ENCODE assay signal across 8 cellular contexts in genomic region chr2:202831241-202831997, GRCh38. TPM values are rescaled to one million over a fixed set of nuclear protein-coding genes. Genes with fewer than 3 reads are reported as not detected.
DNase-seq lines count a peak whose midpoint lies in the region; TF ChIP-seq lines count a peak whose summit lies in the region.

No MANE protein-coding gene starts in this region.

- no peak overlapping the region for H2AFZ ChIP-seq in mesenchymal stem cell (ENCODE audit: low read depth, low read length)

- H3K27ac ChIP-seq in BLaER1 treated with 17β-estradiol and CSF1 and Interleukin-3, amounts not matched to agents 10 nM and 100 nM = no peak overlapping the region
- H3K27ac ChIP-seq in mesenchymal stem cell (ENCODE audit: low read length, poor library complexity, severe bottlenecking) (no peak overlapping the region), tibial artery (no peak overlapping the region)

- 0 out of 22 replicates have a peak overlapping the region, but pooled peaks of 1 of the 11 experiments have one; percentile 8 for H3K9ac ChIP-seq in BLaER1 treated with 17β-estradiol and CSF1 and Interleukin-3, amounts not matched to agents 10 nM and 100 nM
- no peak overlapping the region for H3K9ac ChIP-seq in mesenchymal stem cell (ENCODE audit: low read length)

- no peak overlapping the region for H2AK5ac ChIP-seq in mesenchymal stem cell (ENCODE audit: low read length, severe bottlenecking)

- H2BK15ac ChIP-seq in mesenchymal stem cell (ENCODE audit: low read depth, poor library complexity, severe bottlenecking) = no peak overlapping the region

- H3K9me3 ChIP-seq in BLaER1 treated with 17β-estradiol and CSF1 and Interleukin-3, amounts not matched to agents 10 nM and 100 nM (replicated peaks in 1 of 11) = no peaks in the 10 kb centered on the region
- H3K9me3 ChIP-seq in mesenchymal stem cell (ENCODE audit: control insufficient read depth, low read length) = no peaks in the 10 kb centered on the region
- H3K9me3 ChIP-seq in tibial artery = no peaks in the 10 kb centered on the region

- no peaks in the 10 kb centered on the region for H4K20me1 ChIP-seq in BLaER1 treated with 17β-estradiol and CSF1 and Interleukin-3, amounts not matched to agents 10 nM and 100 nM

- DNase-seq in GM19238 (ENCODE audit: insufficient read length, low spot score) (peak; percentile 9), NCI-H1694 treated with DMSO at 0.1 percent for 48 hours (lab: John Stamatoyannopoulos, UW) (peak; percentile 68), UCSD-AML1 (lab: John Stamatoyannopoulos, UW; ENCODE audit: unreplicated experiment) (peak; percentile 28), dermis microvascular lymphatic vessel endothelial cell (ENCODE audit: low read depth in 2 of 2) (peak; percentile 30 to 64), mesenchymal stem cell (peak; percentile 61), tibial artery (peak in 1 of 2 donors; percentile 34), NCI-H1048 (lab: John Stamatoyannopoulos, UW) (no peak)

- H3K23ac ChIP-seq in mesenchymal stem cell (ENCODE audit: low read length in 2 of 2) = no peak overlapping the region

- H2BK12ac ChIP-seq in mesenchymal stem cell (ENCODE audit: low read length in 2 of 2) = no peak overlapping the region

- H2BK120ac ChIP-seq in mesenchymal stem cell (ENCODE audit: low read depth, low read length) = no peak overlapping the region

- no peaks in the 10 kb centered on the region for H3K27me3 ChIP-seq in BLaER1 treated with 17β-estradiol and CSF1 and Interleukin-3, amounts not matched to agents 10 nM and 100 nM
- H3K27me3 ChIP-seq in mesenchymal stem cell (ENCODE audit: control insufficient read depth in 1 of 2, insufficient read depth in 1 of 2, low read length in 2 of 2) (no peaks in the 10 kb centered on the region), tibial artery (no peaks in the 10 kb centered on the region)

- 53% methylated on average over 3 of the region's 4 CpGs for WGBS in mesenchymal stem cell

- H3K4ac ChIP-seq in mesenchymal stem cell (ENCODE audit: low read depth in 1 of 2, low read length in 2 of 2) = no peak overlapping the region

- no peak overlapping the region for H4K8ac ChIP-seq in mesenchymal stem cell (ENCODE audit: low read length)

- H2BK5ac ChIP-seq in mesenchymal stem cell (ENCODE audit: low read depth, low read length, poor library complexity, severe bottlenecking) = no peak overlapping the region

- intact Hi-C loops in tibial artery (cut with DNase I; ENCODE audit: low total_unique reads) = no loop called here

- TF ChIP-seq CTCF in tibial artery (IDR thresholded peaks at IDR 0.05) = peak; percentile 42 to 56

- H3K4me3 ChIP-seq in BLaER1 treated with 17β-estradiol and CSF1 and Interleukin-3, amounts not matched to agents 10 nM and 100 nM = no peak overlapping the region
- H3K4me3 ChIP-seq in mesenchymal stem cell (ENCODE audit: insufficient read depth in 1 of 2, low read depth in 1 of 2, low read length in 2 of 2) (peak overlapping the region in 1 of 2 experiments; percentile 34), tibial artery (no peak overlapping the region)

- no peaks in the 10 kb centered on the region for H3K79me1 ChIP-seq in mesenchymal stem cell (replicated peaks; ENCODE audit: low read length, poor library complexity, severe bottlenecking)

- no peak overlapping the region for H3K14ac ChIP-seq in mesenchymal stem cell (ENCODE audit: low read length in 2 of 2)

- no peak overlapping the region for H3K18ac ChIP-seq in mesenchymal stem cell (ENCODE audit: low read depth in 1 of 2, low read length in 2 of 2)

- peaks cover 0 to 12% (median 7%) of the 10 kb centered on the region in 10 experiments; a peak in 12 of 20 replicates for H3K4me1 ChIP-seq in BLaER1 treated with 17β-estradiol and CSF1 and Interleukin-3, amounts not matched to agents 10 nM and 100 nM
- H3K4me1 ChIP-seq in mesenchymal stem cell (ENCODE audit: control insufficient read depth, insufficient read depth, low read depth, low read length) = no peaks in the 10 kb centered on the region
- H3K4me1 ChIP-seq in tibial artery = peaks cover 0 to 9% (median 0%) of the 10 kb centered on the region in 4 donors

- peak overlapping the region in 8 of 11 experiments; percentile 4 to 61 (median 16); a peak in 8 of 22 replicates for H3K4me2 ChIP-seq in BLaER1 treated with 17β-estradiol and CSF1 and Interleukin-3, amounts not matched to agents 10 nM and 100 nM
- H3K4me2 ChIP-seq in mesenchymal stem cell (ENCODE audit: low read length, poor library complexity, severe bottlenecking) = no peak overlapping the region

- H4K91ac ChIP-seq in mesenchymal stem cell (ENCODE audit: low read length) = no peak overlapping the region

- H3K36me3 ChIP-seq in BLaER1 treated with 17β-estradiol and CSF1 and Interleukin-3, amounts not matched to agents 10 nM and 100 nM = no peaks in the 10 kb centered on the region
- H3K36me3 ChIP-seq in mesenchymal stem cell (ENCODE audit: control insufficient read depth in 1 of 2, insufficient read depth in 2 of 2, low read depth in 1 of 2, low read length in 2 of 2) = no peaks in the 10 kb centered on the region
- no peaks in the 10 kb centered on the region for H3K36me3 ChIP-seq in tibial artery

RNA-seq across cellular contexts. Expression of gene ICA1L, which starts 40.1 kb away (rescaled TPM):
- 0.77 and 0.89 TPM in 2 replicates for total RNA-seq in dermis microvascular lymphatic vessel endothelial cell
- polyA plus RNA-seq in mesenchymal stem cell (2013, experiment 1 of 2) = 1.5 TPM
- polyA plus RNA-seq in mesenchymal stem cell (2013, experiment 2 of 2) = 1.7 TPM
